30 cellular contexts compared by ENCODE assay signal in the genomic region with DNA sequence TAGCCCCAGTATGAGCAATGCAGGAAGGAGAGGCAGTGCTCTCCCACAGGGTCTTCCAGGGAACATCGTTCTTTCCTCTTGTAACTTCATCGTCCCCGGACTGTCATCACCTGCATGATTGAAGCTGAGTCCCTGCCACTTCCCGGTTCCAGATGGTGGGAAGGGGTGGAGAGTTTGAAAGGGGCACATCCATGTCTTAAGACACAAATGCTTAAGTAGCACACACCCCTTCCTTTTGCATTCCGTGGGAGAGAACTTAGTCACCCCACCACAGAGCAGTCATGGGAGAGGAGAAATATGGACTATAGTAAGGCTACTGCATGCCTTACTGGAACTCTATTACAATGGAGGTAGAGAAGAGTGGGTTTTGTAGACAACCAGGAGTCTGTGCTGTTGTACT.
DNase-seq lines count a peak whose midpoint lies in the region; ATAC-seq and TF ChIP-seq lines count a peak whose summit lies in the region.
"Had no signal": no experiment of that assay in that cellular context is flagged by ENCODE, and none has a peak within 500 bp of the region (broad histone marks: within the 10 kb centered on the region; RNA-seq: fewer than 3 reads in every experiment).

No MANE protein-coding gene starts in this region.

- H3K36me3 Mint-ChIP-seq in chondrocyte (ENCODE audit: low read depth): peaks cover 2% of the 10 kb centered on the region
- no peaks in the 10 kb centered on the region for H3K36me3 Mint-ChIP-seq in nephron (ENCODE audit: low read depth)
- no peaks in the 10 kb centered on the region for H3K36me3 Mint-ChIP-seq in activated naive CD4-positive, alpha-beta T cell treated with anti-CD3 and anti-CD28 coated beads for 36 hours (ENCODE audit: low read depth)
- H3K36me3 Mint-ChIP-seq: immature natural killer cell, naive B cell had no signal

- peak overlapping the region; percentile 78 for H3K27ac Mint-ChIP-seq in chondrocyte (ENCODE audit: unreplicated experiment)
- H3K27ac Mint-ChIP-seq in nephron: peak overlapping the region; percentile 27 to 64 (median 38)
- H3K27ac Mint-ChIP-seq in activated naive CD4-positive, alpha-beta T cell treated with anti-CD3 and anti-CD28 coated beads for 36 hours: no peak overlapping the region
- H3K27ac Mint-ChIP-seq: activated CD4-positive, alpha-beta T cell treated with anti-CD3 and anti-CD28 coated beads, Interleukin-2, amount 10 ng/mL, durations not matched to agents 24 days and 14 days; immature natural killer cell; naive B cell; stimulated activated naive CD8-positive, alpha-beta T cell treated with anti-CD3 and anti-CD28 coated beads, Interleukin-15, amount 100 ng/mL, for 72 hours had no signal

- ATAC-seq in HG03280 (IDR thresholded peaks at IDR 0.05; ENCODE audit: unreplicated experiment) (no peak), HG03097 (IDR thresholded peaks at IDR 0.05; ENCODE audit: low FRiP score, unreplicated experiment) (no peak)
- ATAC-seq: A549; activated T-cell treated with anti-CD3 and anti-CD28 coated beads, Interleukin-2, amount 50 U/mL, for 4 hours; esophagus mucosa; gastroesophageal sphincter; GM12878; left lung; stimulated activated naive CD8-positive, alpha-beta T cell treated with anti-CD3 and anti-CD28 coated beads, Interleukin-15, amount 100 ng/mL, for 72 hours had no signal

- peaks cover 85% of the 10 kb centered on the region for H3K4me1 Mint-ChIP-seq in chondrocyte (ENCODE audit: low read depth)
- peaks cover 56% of the 10 kb centered on the region for H3K4me1 Mint-ChIP-seq in nephron
- H3K4me1 Mint-ChIP-seq in activated naive CD4-positive, alpha-beta T cell treated with anti-CD3 and anti-CD28 coated beads for 36 hours (ENCODE audit: low read depth): no peaks in the 10 kb centered on the region
- H3K4me1 Mint-ChIP-seq: activated CD4-positive, alpha-beta T cell treated with anti-CD3 and anti-CD28 coated beads, Interleukin-2, amount 10 ng/mL, durations not matched to agents 24 days and 14 days; immature natural killer cell; naive B cell; stimulated activated naive CD8-positive, alpha-beta T cell treated with anti-CD3 and anti-CD28 coated beads, Interleukin-15, amount 100 ng/mL, for 72 hours had no signal

- H3K9me3 Mint-ChIP-seq in chondrocyte (ENCODE audit: low read depth): peaks cover 3% of the 10 kb centered on the region
- peaks cover 2% of the 10 kb centered on the region for H3K9me3 Mint-ChIP-seq in nephron
- H3K9me3 Mint-ChIP-seq in activated naive CD4-positive, alpha-beta T cell treated with anti-CD3 and anti-CD28 coated beads for 36 hours: no peaks in the 10 kb centered on the region
- H3K9me3 Mint-ChIP-seq: activated CD4-positive, alpha-beta T cell treated with anti-CD3 and anti-CD28 coated beads, Interleukin-2, amount 10 ng/mL, durations not matched to agents 24 days and 14 days; activated T-cell treated with anti-CD3 and anti-CD28 coated beads, Interleukin-2, amount 50 U/mL, for 4 hours had no signal

- peak; percentile 11 for DNase-seq in Daoy (ENCODE audit: low read depth)
- DNase-seq in HT1080 (ENCODE audit: low read depth): peak; percentile 27
- DNase-seq in chondrocyte (ENCODE audit: low spot score): no peak
- DNase-seq in NCI-H1417 (lab: John Stamatoyannopoulos, UW): no peak
- DNase-seq in activated naive CD4-positive, alpha-beta T cell treated with anti-CD3 and anti-CD28 coated beads for 36 hours: no peak
- DNase-seq: activated CD4-positive, alpha-beta T cell treated with anti-CD3 and anti-CD28 coated beads, Interleukin-2, amount 10 ng/mL, durations not matched to agents 24 days and 14 days; activated gamma-delta T cell treated with Interleukin-2 at 50 U/mL for 16 hours; activated T-cell treated with anti-CD3 and anti-CD28 coated beads, Interleukin-2, amount 50 U/mL, for 4 hours; cortex of kidney; hypothalamus; immature natural killer cell; KBM-7; left lung; MM.1S; naive B cell; NCI-H1436; NCI-H2081 treated with DMSO at 0.1 percent for 48 hours; NCI-H446; NCI-H774; SJCRH30; stimulated activated naive CD8-positive, alpha-beta T cell treated with anti-CD3 and anti-CD28 coated beads, Interleukin-15, amount 100 ng/mL, for 72 hours; T1000; WERI-Rb-1 had no signal

- no peak overlapping the region for H3K4me3 Mint-ChIP-seq in chondrocyte (ENCODE audit: unreplicated experiment)
- no peak overlapping the region for H3K4me3 Mint-ChIP-seq in nephron
- no peak overlapping the region for H3K4me3 Mint-ChIP-seq in activated naive CD4-positive, alpha-beta T cell treated with anti-CD3 and anti-CD28 coated beads for 36 hours
- H3K4me3 Mint-ChIP-seq: activated CD4-positive, alpha-beta T cell treated with anti-CD3 and anti-CD28 coated beads, Interleukin-2, amount 10 ng/mL, durations not matched to agents 24 days and 14 days; activated T-cell treated with anti-CD3 and anti-CD28 coated beads, Interleukin-2, amount 50 U/mL, for 4 hours; immature natural killer cell; naive B cell; stimulated activated naive CD8-positive, alpha-beta T cell treated with anti-CD3 and anti-CD28 coated beads, Interleukin-15, amount 100 ng/mL, for 72 hours had no signal

- intact Hi-C loops in activated naive CD4-positive, alpha-beta T cell treated with anti-CD3 and anti-CD28 coated beads for 36 hours (cut with micrococcal nuclease): no loop called here

- CTCF ChIA-PET in activated naive CD4-positive, alpha-beta T cell treated with anti-CD3 and anti-CD28 coated beads for 36 hours (lab: Charles Lee): interaction anchor here (0.6 kb wide), 1 partner anchor 473 kb away, joined by 4 read pairs; no protein-coding TSS in a partner anchor

- no peak for TF ChIP-seq CTCF in chondrocyte (IDR thresholded peaks at IDR 0.05)
- no peak for TF ChIP-seq CTCF in nephron (IDR thresholded peaks at IDR 0.05; ENCODE audit: unreplicated experiment in 3 of 3)

- H3K27me3 Mint-ChIP-seq in chondrocyte (ENCODE audit: low read depth) (no peaks in the 10 kb centered on the region), nephron (ENCODE audit: low read depth) (no peaks in the 10 kb centered on the region)
- H3K27me3 Mint-ChIP-seq in activated naive CD4-positive, alpha-beta T cell treated with anti-CD3 and anti-CD28 coated beads for 36 hours (ENCODE audit: low read depth): peaks cover 16% of the 10 kb centered on the region
- H3K27me3 Mint-ChIP-seq: activated CD4-positive, alpha-beta T cell treated with anti-CD3 and anti-CD28 coated beads, Interleukin-2, amount 10 ng/mL, durations not matched to agents 24 days and 14 days had no signal

Comparison
In these comparisons a context has a peak if more than half of its experiments do, and no peak if none do; other contexts are left out.
1. DNase-seq: peak in Daoy (single experiment) and HT1080 (single experiment); none in chondrocyte (single experiment), NCI-H1417 (0 of 3) and activated naive CD4-positive, alpha-beta T cell treated with anti-CD3 and anti-CD28 coated beads for 36 hours (single experiment).